7 cellular contexts compared by ENCODE assay signal in the genomic region with DNA sequence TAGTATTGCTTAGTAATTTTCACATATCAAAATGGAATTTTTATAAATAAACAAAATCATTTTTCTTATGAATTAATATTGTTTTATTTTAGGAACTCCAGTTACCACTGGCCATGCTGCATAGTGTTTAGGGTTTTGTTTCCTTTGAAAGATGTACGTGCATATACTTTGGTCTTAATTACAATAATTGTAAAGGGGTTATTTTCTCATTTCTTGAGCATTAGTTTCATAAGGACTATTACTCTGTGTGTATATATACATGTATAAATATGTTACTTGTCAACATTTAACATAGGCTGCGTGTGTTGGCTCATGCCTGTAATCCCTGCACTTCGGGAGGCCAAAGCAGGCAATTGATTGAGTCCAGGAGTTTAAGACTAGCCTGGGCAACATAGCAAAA.
"Had no signal": no experiment of that assay in that cellular context is flagged by ENCODE, and none has a peak within 500 bp of the region (broad histone marks: within the 10 kb centered on the region; RNA-seq: fewer than 3 reads in every experiment).

No MANE protein-coding gene starts in this region.

- FAIRE-seq: G401.6, GM12878, GM12891, GM18507, GM19239 had no signal

- DNase-seq: GDM1, GF-D8 had no signal

- ATAC-seq: GM12878 had no signal

- H3K4me3 ChIP-seq: GM12878 had no signal
